31 cellular contexts compared by ENCODE assay signal in genomic region chr2:119528036-119528435, GRCh38. TPM values are rescaled to one million over a fixed set of nuclear protein-coding genes. Genes with fewer than 3 reads are reported as not detected.
"Had no signal": no experiment of that assay in that cellular context is flagged by ENCODE, and none has a peak within 500 bp of the region (broad histone marks: within the 10 kb centered on the region; RNA-seq: fewer than 3 reads in every experiment).

No MANE protein-coding gene starts in this region.

- DNase-seq: dorsolateral prefrontal cortex; effector CD4-positive, alpha-beta T cell; erythroblast; esophagus squamous epithelium; foreskin melanocyte; glutamatergic neuron; heart right ventricle; hypothalamus; immature natural killer cell; islet precursor cell; kidney glomerular epithelial cell; left colon; left ventricle myocardium superior; lower lobe of right lung; natural killer cell; occipital lobe; ovary; posterior cingulate gyrus; psoas muscle; right cardiac atrium; spleen; stimulated activated CD4-positive, alpha-beta T cell treated with anti-CD3 and anti-CD28 coated beads, Interleukin-4, amount 100 ng/mL, for 4 hours; upper lobe of left lung had no signal

- H3K36me3 ChIP-seq: esophagus squamous epithelium, heart right ventricle, lower lobe of right lung, ovary, spleen, thoracic aorta, tibial nerve, upper lobe of left lung had no signal

- H3K36me3 Mint-ChIP-seq: stimulated activated memory B cell treated with anti-CD40 and anti-IgM and Interleukin-4, amounts not matched to agents 10 μg/mL and 1 μg/mL and 100 μg/mL, for 72 hours had no signal

- H3K4me3 Mint-ChIP-seq: immature natural killer cell; natural killer cell; stimulated activated memory B cell treated with anti-CD40 and anti-IgM and Interleukin-4, amounts not matched to agents 10 μg/mL and 1 μg/mL and 100 μg/mL, for 72 hours; stimulated activated naive CD8-positive, alpha-beta T cell treated with anti-CD3 and anti-CD28 coated beads, Interleukin-15, Interleukin-2, amounts not matched to agents 100 ng/mL and 50 ng/mL, for 24 hours had no signal

- FAIRE-seq: colon, urothelium cell line had no signal

- H3K27me3 ChIP-seq: ovary had no signal

- H3K27ac ChIP-seq: dorsolateral prefrontal cortex, esophagus squamous epithelium, heart right ventricle, lower lobe of right lung, ovary, psoas muscle, skin epidermis, spleen, thoracic aorta, tibial nerve, upper lobe of left lung had no signal

- H3K4me1 Mint-ChIP-seq: immature natural killer cell; stimulated activated memory B cell treated with anti-CD40 and anti-IgM and Interleukin-4, amounts not matched to agents 10 μg/mL and 1 μg/mL and 100 μg/mL, for 72 hours had no signal

- H3K4me3 ChIP-seq: dorsolateral prefrontal cortex, esophagus squamous epithelium, heart right ventricle, lower lobe of right lung, ovary, psoas muscle, skin epidermis, spleen, thoracic aorta, tibial nerve, upper lobe of left lung had no signal

- H3K4me1 ChIP-seq: lower lobe of right lung, psoas muscle, spleen had no signal

- ATAC-seq: heart right ventricle; left colon; left ventricle myocardium superior; lower lobe of right lung; psoas muscle; right cardiac atrium; stimulated activated memory B cell treated with anti-CD40 and anti-IgM and Interleukin-4, amounts not matched to agents 10 μg/mL and 1 μg/mL and 100 μg/mL, for 72 hours had no signal

- H3K9me3 ChIP-seq: ovary had no signal

- H3K27ac Mint-ChIP-seq: immature natural killer cell; natural killer cell; stimulated activated memory B cell treated with anti-CD40 and anti-IgM and Interleukin-4, amounts not matched to agents 10 μg/mL and 1 μg/mL and 100 μg/mL, for 72 hours; stimulated activated naive CD8-positive, alpha-beta T cell treated with anti-CD3 and anti-CD28 coated beads, Interleukin-15, Interleukin-2, amounts not matched to agents 100 ng/mL and 50 ng/mL, for 24 hours had no signal

RNA-seq across cellular contexts. Expression of gene SCTR, which starts 3.8 kb away (rescaled TPM):
- total RNA-seq: esophagus squamous epithelium, mononuclear cell, natural killer cell, thoracic aorta, tibial nerve had no signal
- polyA plus RNA-seq: immature natural killer cell had no signal

RNA-seq across cellular contexts. Expression of gene CFAP221, which starts 16.2 kb away (rescaled TPM):
- total RNA-seq: left colon, natural killer cell had no signal
- polyA plus RNA-seq: immature natural killer cell, psoas muscle had no signal
